In the genomic region with DNA sequence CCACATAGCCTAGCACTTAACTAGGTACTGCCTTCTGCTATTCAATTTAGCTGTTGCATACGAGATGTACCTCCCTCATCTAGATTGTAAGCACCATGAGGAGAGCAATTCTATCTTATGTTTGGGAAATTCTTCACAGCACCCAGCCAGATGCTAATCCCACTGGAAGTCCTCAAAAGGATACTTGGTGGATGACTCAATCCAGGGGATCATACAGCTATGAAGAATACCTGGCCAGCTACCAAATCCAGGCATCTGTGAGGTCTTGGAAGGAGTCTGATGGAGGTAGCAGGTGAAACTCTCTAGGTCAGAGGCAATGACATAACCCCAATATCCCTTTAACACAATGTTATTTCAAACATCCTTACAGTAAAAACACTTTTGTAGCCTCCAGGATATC, we compare ENCODE assay signal across 15 cellular contexts.
DNase-seq lines count a peak whose midpoint lies in the region; ATAC-seq and TF ChIP-seq lines count a peak whose summit lies in the region.
"Had no signal": no experiment of that assay in that cellular context is flagged by ENCODE, and none has a peak within 500 bp of the region (broad histone marks: within the 10 kb centered on the region; RNA-seq: fewer than 3 reads in every experiment).

No MANE protein-coding gene starts in this region.

- TF ChIP-seq CTCF in RWPE1 (conservative IDR thresholded peaks at IDR 0.05; ENCODE audit: low read depth) (no peak), esophagus muscularis mucosa (IDR thresholded peaks at IDR 0.05) (no peak), nephron (IDR thresholded peaks at IDR 0.05; ENCODE audit: unreplicated experiment in 3 of 3) (no peak), left ventricle myocardium inferior (IDR thresholded peaks at IDR 0.05; ENCODE audit: borderline replicate concordance) (no peak), adrenal gland (IDR thresholded peaks at IDR 0.05) (no peak)

- no peak for ATAC-seq in HG02588 (IDR thresholded peaks at IDR 0.05; ENCODE audit: unreplicated experiment)
- ATAC-seq: A549; CD8-positive, alpha-beta T cell had no signal

- H3K27me3 ChIP-seq in esophagus muscularis mucosa (no peaks in the 10 kb centered on the region), left ventricle myocardium inferior (ENCODE audit: low read depth) (no peaks in the 10 kb centered on the region), adrenal gland (no peaks in the 10 kb centered on the region)

- no peak overlapping the region for H3K4me3 Mint-ChIP-seq in nephron
- H3K4me3 Mint-ChIP-seq: CD8-positive, alpha-beta T cell had no signal

- H3K4me1 ChIP-seq in esophagus muscularis mucosa = peaks cover 25 to 50% (median 46%) of the 10 kb centered on the region in 4 donors
- peaks cover 37% of the 10 kb centered on the region for H3K4me1 ChIP-seq in left ventricle myocardium inferior
- H3K4me1 ChIP-seq in adrenal gland (replicated peaks in 1 of 2) = no peaks in the 10 kb centered on the region
- H3K4me1 ChIP-seq: A549, Caco-2, HAP-1 had no signal

- DNase-seq in LHCN-M2 (ENCODE audit: low read depth) (peak; percentile 13), RWPE1 (ENCODE audit: low spot score) (peak; percentile 23), esophagus muscularis mucosa (ENCODE audit: extremely low spot score) (no peak), left ventricle myocardium inferior (no peak), adrenal gland (no peak)
- no peak for DNase-seq in activated CD4-positive, alpha-beta T cell treated with anti-CD3 and anti-CD28 coated beads, Interleukin-2, amount 50 U/mL, for 48 hours
- DNase-seq: Caco-2; CD8-positive, alpha-beta T cell; DND-41; GDM1 had no signal

- no peak overlapping the region for H3K4me3 ChIP-seq in esophagus muscularis mucosa
- no peak overlapping the region for H3K4me3 ChIP-seq in left ventricle myocardium inferior
- H3K4me3 ChIP-seq in adrenal gland = no peak overlapping the region
- H3K4me3 ChIP-seq: A549, HAP-1 had no signal

- CTCF ChIA-PET in RWPE1 (lab: Yijun Ruan, JAX) = interaction anchor here (0.5 kb wide), 1 partner anchor 354 kb away, joined by 3 read pairs; no protein-coding TSS in a partner anchor

- no peaks in the 10 kb centered on the region for H3K27me3 Mint-ChIP-seq in nephron (ENCODE audit: low read depth)

- H3K9me3 ChIP-seq in esophagus muscularis mucosa = no peaks in the 10 kb centered on the region
- H3K9me3 ChIP-seq in left ventricle myocardium inferior (replicated peaks) = no peaks in the 10 kb centered on the region
- H3K9me3 ChIP-seq in adrenal gland (replicated peaks in 1 of 3) = no peaks in the 10 kb centered on the region
- H3K9me3 ChIP-seq: A549, Caco-2, HAP-1 had no signal

- peaks cover 68% of the 10 kb centered on the region for H3K4me1 Mint-ChIP-seq in nephron

- intact Hi-C loops in esophagus muscularis mucosa (cut with DNase I) = no loop called here
- intact Hi-C loops in left ventricle myocardium inferior (cut with micrococcal nuclease) = loop anchor here (10.0 kb wide), 1 partner anchor 209 kb away; no protein-coding TSS in a partner anchor
- intact Hi-C loops in adrenal gland (cut with DNase I) = no loop called here

- H3K36me3 ChIP-seq in esophagus muscularis mucosa (no peaks in the 10 kb centered on the region), left ventricle myocardium inferior (no peaks in the 10 kb centered on the region), adrenal gland (replicated peaks in 1 of 2) (no peaks in the 10 kb centered on the region)
- H3K36me3 ChIP-seq: HAP-1 had no signal

- H3K27ac ChIP-seq in RWPE1 = no peak overlapping the region
- H3K27ac ChIP-seq in esophagus muscularis mucosa (replicated peaks in 1 of 4) = peak overlapping the region; percentile 74 to 82 (median 74)
- H3K27ac ChIP-seq in left ventricle myocardium inferior (replicated peaks) = no peak overlapping the region
- H3K27ac ChIP-seq in adrenal gland = no peak overlapping the region
- H3K27ac ChIP-seq: A549 had no signal

- WGBS in esophagus muscularis mucosa = 75% methylated on average over 1 of the region's 1 CpG
- 67 to 89% (median 80%) methylated on average over 1 of the region's 1 CpG for WGBS in adrenal gland, 4 donors

- POLR2A ChIA-PET in RWPE1 (lab: Yijun Ruan, JAX; ENCODE audit: low non-redundant PET) = no interaction called here

- no peak for TF ChIP-seq EP300 in esophagus muscularis mucosa (IDR thresholded peaks at IDR 0.05)

- no peaks in the 10 kb centered on the region for H3K9me3 Mint-ChIP-seq in nephron
- H3K9me3 Mint-ChIP-seq: CD14-positive monocyte; CD8-positive, alpha-beta T cell had no signal

- H3K36me3 Mint-ChIP-seq in nephron (ENCODE audit: low read depth) = no peaks in the 10 kb centered on the region
- H3K36me3 Mint-ChIP-seq: CD14-positive monocyte; CD8-positive, alpha-beta T cell had no signal

- peak overlapping the region in 2 of 3 experiments; percentile 93 for H3K27ac Mint-ChIP-seq in nephron
- H3K27ac Mint-ChIP-seq: CD8-positive, alpha-beta T cell had no signal

- no peak for TF ChIP-seq POLR2A in esophagus muscularis mucosa (IDR thresholded peaks at IDR 0.05; ENCODE audit: low read depth)
- TF ChIP-seq POLR2A in adrenal gland (IDR thresholded peaks at IDR 0.05) = no peak

Comparison
In these comparisons a context has a peak if more than half of its experiments do, and no peak if none do; other contexts are left out.
1. DNase-seq: peak in LHCN-M2 (single experiment) and RWPE1 (single experiment); none in esophagus muscularis mucosa (single experiment), left ventricle myocardium inferior (single experiment), adrenal gland (0 of 7) and activated CD4-positive, alpha-beta T cell treated with anti-CD3 and anti-CD28 coated beads, Interleukin-2, amount 50 U/mL, for 48 hours (0 of 2).
2. H3K27ac ChIP-seq: peak in esophagus muscularis mucosa (4 of 4); none in RWPE1 (single experiment), left ventricle myocardium inferior (single experiment) and adrenal gland (0 of 5).